8 cellular contexts compared by ENCODE assay signal in the genomic region with DNA sequence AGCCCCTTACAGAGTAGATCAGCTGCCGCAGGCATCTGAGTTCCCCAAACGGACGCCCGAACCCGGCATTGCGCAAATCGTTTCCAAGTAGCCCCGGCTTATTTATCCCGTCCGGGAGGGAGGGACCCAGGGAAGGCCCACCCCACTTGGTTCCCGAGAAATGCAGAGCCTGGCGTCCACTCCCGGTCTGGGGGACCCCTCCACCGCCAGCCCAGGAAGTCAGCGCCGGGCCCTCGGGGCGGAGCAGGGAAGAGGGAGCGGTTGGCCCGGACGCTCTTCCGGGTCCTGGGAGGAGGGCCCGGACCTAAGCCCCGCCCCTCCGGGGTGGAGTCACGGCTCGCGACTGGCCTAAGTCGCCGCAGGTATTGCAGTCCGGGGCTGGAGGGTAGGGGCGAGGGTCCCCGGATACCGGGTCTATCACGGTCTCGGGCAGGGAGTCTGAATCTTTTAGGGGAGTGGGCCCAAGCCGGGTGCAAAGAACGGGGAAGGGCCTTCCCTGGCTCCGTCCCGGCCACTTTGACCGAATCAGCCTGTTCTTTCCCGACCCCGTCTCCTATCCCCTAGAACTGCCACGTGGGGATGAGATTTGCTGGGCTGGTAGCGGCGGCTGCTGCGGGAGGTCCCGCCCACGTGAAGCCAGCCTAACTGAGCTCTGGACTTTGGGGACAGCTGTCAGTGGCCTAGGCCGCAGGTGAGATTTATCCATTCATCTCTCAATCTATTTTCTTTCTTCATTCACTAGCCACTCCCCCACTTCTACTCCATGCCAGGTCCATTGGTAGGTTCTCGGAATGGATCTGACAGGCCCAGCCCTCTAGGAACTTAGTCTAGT. TPM values are rescaled to one million over a fixed set of nuclear protein-coding genes. Genes with fewer than 3 reads are reported as not detected.
A peak's percentile ranks its signal among the peaks of the same experiment; 100 is the strongest.
DNase-seq lines count a peak whose midpoint lies in the region; FAIRE-seq and TF ChIP-seq lines count a peak whose summit lies in the region.

RABEPK (plus strand) TSS at position 327 of the 832 bp plus-strand sequence. CDS start 2,472 bp downstream, outside the sequence.

- H3K4me3 ChIP-seq in Loucy (ENCODE audit: low read length, poor library complexity, severe bottlenecking) = peak within 1 kb of the TSS; percentile 95
- H3K4me3 ChIP-seq in fibroblast of villous mesenchyme (ENCODE audit: low read depth, low read length) = peak within 1 kb of the TSS; percentile 78
- peak within 1 kb of the TSS; percentile 68 to 91 for H3K4me3 ChIP-seq in stomach smooth muscle (ENCODE audit: low read length in 2 of 2)

- H2AFZ ChIP-seq in Loucy (ENCODE audit: low read length) = peak within 1 kb of the TSS; percentile 97

- TF ChIP-seq POLR2A in H54 (IDR thresholded peaks at IDR 0.05; ENCODE audit: low read depth, low read length) = peak; percentile 66; the same call in 1 of the 2 replicates

- H3K9me3 Mint-ChIP-seq in neural crest cell = no peaks in the 10 kb centered on the region

- no peaks in the 10 kb centered on the region for H4K20me1 ChIP-seq in Loucy (ENCODE audit: insufficient read depth, low read length, poor library complexity, severe bottlenecking)

- H3K27me3 Mint-ChIP-seq in neural crest cell (ENCODE audit: low read depth) = peaks cover 3% of the 10 kb centered on the region

- peak within 1 kb of the TSS; percentile 82 for H3K27ac ChIP-seq in stomach smooth muscle (ENCODE audit: low read length)

- peaks cover 15% of the 10 kb centered on the region for H3K4me1 ChIP-seq in Loucy (ENCODE audit: insufficient read depth, low read length, poor library complexity, severe bottlenecking)
- H3K4me1 ChIP-seq in stomach smooth muscle (ENCODE audit: control insufficient read depth, insufficient read depth, low read length) = peaks cover 7% of the 10 kb centered on the region

- peak within 1 kb of the TSS; percentile 94 for H3K4me3 Mint-ChIP-seq in neural crest cell

- H3K36me3 Mint-ChIP-seq in neural crest cell (ENCODE audit: low read depth) = no peaks in the 10 kb centered on the region

- H3K79me2 ChIP-seq in Loucy (ENCODE audit: insufficient read depth, low read length) = peaks cover 7% of the 10 kb centered on the region; the same call in 1 of the 2 replicates

- no peak for TF ChIP-seq CTCF in Loucy (conservative IDR thresholded peaks at IDR 0.05; ENCODE audit: low read length)
- TF ChIP-seq CTCF in fibroblast of villous mesenchyme (IDR thresholded peaks at IDR 0.05; ENCODE audit: insufficient read depth, low read depth, low read length) = no peak
- TF ChIP-seq CTCF in neural crest cell (conservative IDR thresholded peaks at IDR 0.05) = no peak

- no peaks in the 10 kb centered on the region for H3K36me3 ChIP-seq in Loucy (ENCODE audit: insufficient read depth, low read length)
- peaks cover 6% of the 10 kb centered on the region in 2 donors for H3K36me3 ChIP-seq in stomach smooth muscle (ENCODE audit: control insufficient read depth in 2 of 2, insufficient read depth in 2 of 2, low read length in 2 of 2)

- H3K9ac ChIP-seq in Loucy (ENCODE audit: low read depth, low read length, poor library complexity, severe bottlenecking) (peak within 1 kb of the TSS; percentile 82), stomach smooth muscle (ENCODE audit: low read length in 2 of 2) (peak within 1 kb of the TSS; percentile 83 to 87)

- H3K27ac Mint-ChIP-seq in neural crest cell (ENCODE audit: unreplicated experiment) = peak within 1 kb of the TSS; percentile 87

- H3K4me1 Mint-ChIP-seq in neural crest cell = peaks cover 18% of the 10 kb centered on the region

- no peaks in the 10 kb centered on the region for H3K9me3 ChIP-seq in Loucy (ENCODE audit: insufficient read depth, low read depth, low read length)
- no peaks in the 10 kb centered on the region for H3K9me3 ChIP-seq in stomach smooth muscle (ENCODE audit: control insufficient read depth in 2 of 2, low read length in 2 of 2)

- H3K27me3 ChIP-seq in Loucy (ENCODE audit: insufficient read depth, low read length, poor library complexity, severe bottlenecking) = no peaks in the 10 kb centered on the region
- no peaks in the 10 kb centered on the region for H3K27me3 ChIP-seq in stomach smooth muscle (ENCODE audit: control insufficient read depth in 1 of 2, insufficient read depth in 2 of 2, low read length in 2 of 2)

- H3K9me2 ChIP-seq in Loucy (replicated peaks; ENCODE audit: low read depth, low read length) = no peaks in the 10 kb centered on the region

- DNase-seq in ELF-1 (ENCODE audit: low read depth, low spot score) (peak; percentile 98), H54 (ENCODE audit: insufficient read length, low spot score) (peak; percentile 99), SHP77 treated with DMSO at 0.1 percent for 48 hours (lab: John Stamatoyannopoulos, UW) (peak; percentile 84), activated gamma-delta T cell (lab: John Stamatoyannopoulos, UW) (peak; percentile 79), fibroblast of villous mesenchyme (ENCODE audit: low read depth) (peak; percentile 99), neural crest cell (ENCODE audit: low read depth, low spot score) (peak; percentile 92)

- H3K4me2 ChIP-seq in Loucy (ENCODE audit: low read depth, low read length, poor library complexity, severe bottlenecking) = peak within 1 kb of the TSS; percentile 85

- FAIRE-seq in H54 (lab: Jason Lieb, UNC) = peak; percentile 80

- H3F3A ChIP-seq in Loucy (ENCODE audit: low read depth) = no peaks in the 10 kb centered on the region

RNA-seq across cellular contexts. Expression of gene RABEPK, which starts in this region (rescaled TPM):
- total RNA-seq in fibroblast of villous mesenchyme (32.0 and 33.8 TPM in 2 replicates), neural crest cell (26.6 and 27.5 TPM in 2 replicates)

Comparison
In these comparisons a context has a peak if more than half of its experiments do, and no peak if none do; other contexts are left out.
1. Peak in every context shown above with its lines: DNase-seq, H3K4me3 ChIP-seq and H3K27ac ChIP-seq.